1 cellular context compared by ENCODE assay signal in genomic region chr20:23386304-23387117, GRCh38.
TF ChIP-seq lines count a peak whose summit lies in the region.

No MANE protein-coding gene starts in this region.

TF ChIP-seq in HepG2, 621 proteins besides CTCF, POLR2A, EP300 and RAD21 (continued from another document):
- TF ChIP-seq FOXP4 (CRISPR knock-in tag; IDR thresholded peaks at IDR 0.05): 0 out of 2 replicates have a peak, but pooled peaks have one; percentile 31
- 0 out of 2 replicates have a peak, but pooled peaks have one; percentile 35 for TF ChIP-seq SNAPC2 (CRISPR knock-in tag; IDR thresholded peaks at IDR 0.05)
- no peak for TF ChIP-seq MXD3 (CRISPR knock-in tag; IDR thresholded peaks at IDR 0.05)
- no peak for TF ChIP-seq MTF1 (CRISPR knock-in tag; IDR thresholded peaks at IDR 0.05)
- peak; percentile 95 for TF ChIP-seq AHDC1 (CRISPR knock-in tag; IDR thresholded peaks at IDR 0.05; ENCODE audit: borderline replicate concordance)
- TF ChIP-seq ZNF292 (CRISPR knock-in tag; IDR thresholded peaks at IDR 0.05; ENCODE audit: borderline replicate concordance, low read depth): no peak
- no peak for TF ChIP-seq GABPA (IDR thresholded peaks at IDR 0.05; ENCODE audit: low read depth, low read length)
- peak; percentile 24; the same call in 1 of the 2 replicates for TF ChIP-seq GABPA (CRISPR knock-in tag; IDR thresholded peaks at IDR 0.05; ENCODE audit: low read depth)
- no peak for TF ChIP-seq RFXAP (CRISPR knock-in tag; IDR thresholded peaks at IDR 0.05; ENCODE audit: borderline replicate concordance)
- 0 out of 2 replicates have a peak, but pooled peaks have one; percentile 32 for TF ChIP-seq ZNF609 (CRISPR knock-in tag; IDR thresholded peaks at IDR 0.05; ENCODE audit: borderline replicate concordance)
- peak; percentile 35; the same call in 1 of the 2 replicates for TF ChIP-seq THRA (CRISPR knock-in tag; IDR thresholded peaks at IDR 0.05; ENCODE audit: borderline replicate concordance)
- TF ChIP-seq ZNF451 (CRISPR knock-in tag; IDR thresholded peaks at IDR 0.05): no peak
- peak; percentile 44 for TF ChIP-seq TEAD3 (CRISPR knock-in tag; optimal IDR thresholded peaks at IDR 0.05; ENCODE audit: borderline replicate concordance)
- no peak for TF ChIP-seq ZMAT5 (CRISPR knock-in tag; IDR thresholded peaks at IDR 0.05; ENCODE audit: borderline replicate concordance, low read depth)
- TF ChIP-seq RERE (CRISPR knock-in tag; IDR thresholded peaks at IDR 0.05; ENCODE audit: low read depth): 0 out of 2 replicates have a peak, but pooled peaks have one; percentile 9
- 0 out of 2 replicates have a peak, but pooled peaks have one; percentile 21 for TF ChIP-seq ZFP1 (CRISPR knock-in tag; IDR thresholded peaks at IDR 0.05)
- TF ChIP-seq MED1 (CRISPR knock-in tag; IDR thresholded peaks at IDR 0.05): peak; percentile 68; the same call in 1 of the 2 replicates
- TF ChIP-seq GATAD2A (CRISPR knock-in tag; IDR thresholded peaks at IDR 0.05): peak; percentile 88
- peak; percentile 64; the same call in 1 of the 2 replicates for TF ChIP-seq NCOR1 (IDR thresholded peaks at IDR 0.05; ENCODE audit: borderline replicate concordance, low read length)
- no peak for TF ChIP-seq MAFF (IDR thresholded peaks at IDR 0.05; ENCODE audit: low read depth, low read length)
- peak; percentile 91 for TF ChIP-seq ZGPAT (CRISPR knock-in tag; IDR thresholded peaks at IDR 0.05)
- no peak for TF ChIP-seq NR0B2 (CRISPR knock-in tag; IDR thresholded peaks at IDR 0.05)
- no peak for TF ChIP-seq FOXP1 (IDR thresholded peaks at IDR 0.05)
- TF ChIP-seq FOXP1 (CRISPR knock-in tag; IDR thresholded peaks at IDR 0.05): peak; percentile 48
